In the genomic region with DNA sequence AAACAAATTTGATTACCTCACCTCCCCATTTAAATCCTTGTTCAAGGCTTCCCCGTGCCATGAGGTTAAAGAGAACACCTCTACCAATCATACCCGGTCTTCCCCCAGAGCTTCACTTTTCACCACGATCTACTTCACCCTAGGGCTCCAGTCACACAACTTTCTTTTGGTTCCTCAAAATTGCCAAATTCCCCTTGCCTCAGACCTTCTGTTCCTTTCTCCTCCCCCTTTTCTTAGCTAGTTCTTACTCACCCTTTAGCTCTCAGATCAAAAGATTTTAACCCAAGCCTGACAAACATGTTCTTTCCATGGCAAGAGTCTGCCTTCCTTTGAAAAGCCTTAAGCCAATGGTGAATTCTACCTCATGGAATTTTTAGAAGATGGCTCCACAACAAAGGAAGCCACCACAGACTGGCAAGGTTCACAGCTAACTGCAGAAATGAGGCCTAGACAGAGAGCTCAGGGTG, we compare ENCODE assay signal across 1 cellular context.
TF ChIP-seq lines count a peak whose summit lies in the region.

No MANE protein-coding gene starts in this region.

TF ChIP-seq in SK-N-SH, 30 proteins besides CTCF, POLR2A, EP300 and RAD21 (continued from another document):
- TF ChIP-seq IRF3 (IDR thresholded peaks at IDR 0.05; ENCODE audit: low read depth, low read length) (no peak), TCF12 (IDR thresholded peaks at IDR 0.05) (peak; percentile 30; the same call in 1 of the 2 replicates)
TF ChIP-seq in SK-N-SH: peak in this region for 3.
